8 cellular contexts compared by ENCODE assay signal in the genomic region with DNA sequence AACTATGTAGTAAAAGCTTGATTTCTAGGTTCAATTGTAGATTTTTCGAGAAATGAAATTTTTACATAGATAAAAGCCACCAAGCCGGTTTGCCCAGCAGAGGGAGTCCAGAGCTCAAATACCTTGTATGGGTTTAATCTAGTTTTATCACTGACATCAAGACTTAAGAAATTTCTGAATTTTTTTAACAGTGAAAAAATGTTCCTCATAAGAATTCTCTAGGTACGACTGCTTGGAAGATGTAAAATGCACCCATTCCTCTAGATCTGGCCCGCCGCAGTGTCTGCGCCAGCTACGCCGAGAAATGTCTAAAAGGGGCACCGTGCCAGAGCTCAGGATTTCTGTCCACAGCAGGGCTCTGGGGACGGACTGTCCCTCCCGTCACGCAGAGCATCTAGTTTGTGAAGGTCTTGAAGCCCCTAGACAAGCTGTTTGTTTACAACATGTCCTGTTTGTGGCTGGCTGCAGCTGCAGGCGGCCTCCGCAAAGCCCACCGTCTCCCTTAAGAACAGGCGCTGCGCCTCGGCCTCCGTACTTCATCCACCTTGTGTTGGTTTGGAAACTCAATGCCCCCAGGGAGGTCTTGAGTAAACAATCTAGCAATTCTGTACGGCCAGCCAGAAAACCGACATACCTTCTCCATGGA. TPM values are rescaled to one million over a fixed set of nuclear protein-coding genes. Genes with fewer than 3 reads are reported as not detected.
DNase-seq lines count a peak whose midpoint lies in the region; ATAC-seq, FAIRE-seq and TF ChIP-seq lines count a peak whose summit lies in the region.

No MANE protein-coding gene starts in this region.

- SMC1A ChIA-PET in GM12878 (lab: Charles Lee; ENCODE audit: uncharacterized antibody, unreplicated experiment) = interaction anchor here (1.2 kb wide), 2 partner anchors 41 to 352 kb away, joined by 3 to 4 read pairs; no protein-coding TSS in a partner anchor

- H2AFZ ChIP-seq in GM12878 (ENCODE audit: control insufficient read depth, low read depth, low read length) = no peak overlapping the region

- H3K4me2 ChIP-seq in GM12878 (ENCODE audit: control insufficient read depth, insufficient read depth) = no peak overlapping the region

- H3K27ac ChIP-seq in GM12878 (ENCODE audit: control insufficient read depth, insufficient read depth) (no peak overlapping the region), left lung (no peak overlapping the region)

- TF ChIP-seq POLR2A in GM12878 (IDR thresholded peaks at IDR 0.05; ENCODE audit: low read depth, low read length) (no peak), GM18505 (IDR thresholded peaks at IDR 0.05; ENCODE audit: borderline replicate concordance, extremely low read depth, insufficient read depth, insufficient read length) (no peak)

- H3K4me1 ChIP-seq in GM12878 (ENCODE audit: control insufficient read depth, insufficient read depth, low read length) (no peaks in the 10 kb centered on the region), left lung (no peaks in the 10 kb centered on the region)

- H3K79me2 ChIP-seq in GM12878 (ENCODE audit: control insufficient read depth, insufficient read depth, low read length) = no peaks in the 10 kb centered on the region

- POLR2A ChIA-PET in GM12878 (lab: Charles Lee) = interaction anchor here (0.6 kb wide), 1 partner anchor 16 kb away, joined by 3 read pairs; no protein-coding TSS in a partner anchor

- WGBS in GM12878 (ENCODE audit: insufficient coverage, insufficient replicate concordance, low lambda C conversion rate, missing lambda C conversion rate) = 59% methylated on average over 21 of the region's 21 CpGs

- CTCF ChIA-PET in GM12878 (lab: Yijun Ruan, JAX) = interaction anchor here (1.0 to 1.3 kb wide), 4 partner anchors 22 to 347 kb away, joined by 3 to 6 read pairs (median 4); no protein-coding TSS in a partner anchor

- no peaks in the 10 kb centered on the region; the same call in 1 of the 2 replicates for H4K20me1 ChIP-seq in GM12878 (ENCODE audit: control insufficient read depth, insufficient read depth)

- H3K27me3 ChIP-seq in GM12878 (replicated peaks in 1 of 2; ENCODE audit: control insufficient read depth in 2 of 2, insufficient read depth in 2 of 2, low read length in 1 of 2) = peaks cover 0 to 2% of the 10 kb centered on the region in 2 experiments; a peak in 1 of 4 replicates
- no peaks in the 10 kb centered on the region for H3K27me3 ChIP-seq in left lung

- intact Hi-C loops in GM12878 (cut with micrococcal nuclease; ENCODE audit: unreplicated experiment) (loop anchor here (5.0 kb wide), 1 partner anchor 220 kb away; no protein-coding TSS in a partner anchor), left lung (cut with DNase I) (loop anchor here in 1 of 2 donors (5.0 kb wide), 1 partner anchor 220 kb away; no protein-coding TSS in a partner anchor)

- H3K9me3 ChIP-seq in GM12878 (replicated peaks; ENCODE audit: control insufficient read depth, insufficient read depth, low read length) (no peaks in the 10 kb centered on the region; the same call in 2 of the 3 replicates), left lung (no peaks in the 10 kb centered on the region)

- in situ Hi-C loops in GM12878 (cut with MboI) = no loop called here

- BruUV-seq in GM12878 (replicated peaks; lab: Mats Ljungman, UMichigan) = no TSS peak

- no peak for TF ChIP-seq EP300 in GM12878 (IDR thresholded peaks at IDR 0.05; ENCODE audit: borderline replicate concordance in 1 of 2, control insufficient read depth in 1 of 2, low read depth in 2 of 2, low read length in 2 of 2)

- H3K36me3 ChIP-seq in GM12878 (ENCODE audit: control insufficient read depth in 2 of 2, insufficient read depth in 2 of 2, low read length in 1 of 2) (no peaks in the 10 kb centered on the region), left lung (peaks cover 0 to 99% of the 10 kb centered on the region in 2 donors)

- peak; percentile 12 to 36 (median 30); a peak in 3 of 6 replicates for TF ChIP-seq CTCF in GM12878 (IDR thresholded peaks at IDR 0.05 in 2 of 3, conservative IDR thresholded peaks at IDR 0.05 in 1 of 3; ENCODE audit: control insufficient read depth in 2 of 3, extremely low read depth in 1 of 3, insufficient read depth in 1 of 3, low read depth in 3 of 3, low read length in 3 of 3)
- TF ChIP-seq CTCF in left lung (IDR thresholded peaks at IDR 0.05) = peak; percentile 49 to 68

- H3K9ac ChIP-seq in GM12878 (ENCODE audit: control insufficient read depth, insufficient read depth, low read length) = no peak overlapping the region

- DNase-seq in EH (ENCODE audit: low read depth) (peak; percentile 68), M059J (ENCODE audit: low read depth) (peak; percentile 58), GM12878 (ENCODE audit: low read depth, low spot score) (no peak), left lung (peak in 1 of 2 donors; percentile 59), germinal center (ENCODE audit: low spot score) (no peak), SKM-1 treated with dmso at 0.1 percent for 144 hours (lab: John Stamatoyannopoulos, UW; ENCODE audit: unreplicated experiment) (no peak)

- H3K4me3 ChIP-seq in GM12878 (no peak overlapping the region), left lung (no peak overlapping the region)

- RAD21 ChIA-PET in GM12878 (lab: Charles Lee; ENCODE audit: unreplicated experiment) = interaction anchor here (0.6 to 1.2 kb wide), 3 partner anchors 9 to 353 kb away, joined by 3 to 4 read pairs (median 3); no protein-coding TSS in a partner anchor

- FAIRE-seq in GM12878 (lab: Jason Lieb, UNC) = peak; percentile 73

- peak; percentile 38 for TF ChIP-seq RAD21 in GM12878 (IDR thresholded peaks at IDR 0.05; ENCODE audit: insufficient read depth, low read depth, low read length)

- ATAC-seq in GM12878 = no peak
- peak; percentile 34 for ATAC-seq in left lung
- ATAC-seq in GM18505 (IDR thresholded peaks at IDR 0.05; ENCODE audit: unreplicated experiment) = no peak
- no peak for ATAC-seq in HG03196 (IDR thresholded peaks at IDR 0.05; ENCODE audit: unreplicated experiment)

TF ChIP-seq in GM12878, 131 proteins besides CTCF, POLR2A, EP300 and RAD21:
- peak; percentile 48; the same call in 1 of the 2 replicates for TF ChIP-seq SMC3 (IDR thresholded peaks at IDR 0.05; ENCODE audit: borderline replicate concordance, low read length)
- TF ChIP-seq, protein P1, sequence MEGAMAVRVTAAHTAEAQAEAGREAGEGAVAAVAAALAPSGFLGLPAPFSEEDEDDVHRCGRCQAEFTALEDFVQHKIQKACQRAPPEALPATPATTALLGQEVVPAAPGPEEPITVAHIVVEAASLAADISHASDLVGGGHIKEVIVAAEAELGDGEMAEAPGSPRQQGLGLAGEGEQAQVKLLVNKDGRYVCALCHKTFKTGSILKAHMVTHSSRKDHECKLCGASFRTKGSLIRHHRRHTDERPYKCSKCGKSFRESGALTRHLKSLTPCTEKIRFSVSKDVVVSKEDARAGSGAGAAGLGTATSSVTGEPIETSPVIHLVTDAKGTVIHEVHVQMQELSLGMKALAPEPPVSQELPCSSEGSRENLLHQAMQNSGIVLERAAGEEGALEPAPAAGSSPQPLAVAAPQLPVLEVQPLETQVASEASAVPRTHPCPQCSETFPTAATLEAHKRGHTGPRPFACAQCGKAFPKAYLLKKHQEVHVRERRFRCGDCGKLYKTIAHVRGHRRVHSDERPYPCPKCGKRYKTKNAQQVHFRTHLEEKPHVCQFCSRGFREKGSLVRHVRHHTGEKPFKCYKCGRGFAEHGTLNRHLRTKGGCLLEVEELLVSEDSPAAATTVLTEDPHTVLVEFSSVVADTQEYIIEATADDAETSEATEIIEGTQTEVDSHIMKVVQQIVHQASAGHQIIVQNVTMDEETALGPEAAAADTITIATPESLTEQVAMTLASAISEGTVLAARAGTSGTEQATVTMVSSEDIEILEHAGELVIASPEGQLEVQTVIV (IDR thresholded peaks at IDR 0.05; ENCODE audit: borderline replicate concordance, partially characterized antibody) = no peak

RNA-seq across cellular contexts. Expression of a gene that starts 24.8 kb away (rescaled TPM):
- total RNA-seq in M059J (2014; rRNA removed; shearing (Covaris generic)) = 26.0 and 54.2 TPM in 2 replicates
- 16.7 and 17.8 TPM in 2 replicates for total RNA-seq in GM12878 (2013; cell fraction: nucleolus; rRNA removed)
- 7.4 and 8.1 TPM in 2 replicates for total RNA-seq in GM12878 (2014; rRNA removed)
- 6.1 and 7.2 TPM in 2 replicates for total RNA-seq in GM12878 (2014; rRNA removed; fragmentation: Illumina TruSeq; extraction: Trizol)
- 21.4 and 21.5 TPM in 2 replicates for total RNA-seq in GM12878 (2021)
- 24.7 TPM for polyA plus RNA-seq in GM12878 (2011; ENCODE audit: low read depth)
- polyA plus RNA-seq in GM12878 (2011; rRNA removed) = 15.5 and 16.9 TPM in 2 replicates
- polyA plus RNA-seq in GM12878 (2011; cell fraction: cytosol; rRNA removed) = 8.0 and 13.2 TPM in 2 replicates
- polyA plus RNA-seq in GM12878 (2011; cell fraction: nucleus; rRNA removed) = 7.3 and 8.1 TPM in 2 replicates
- 31.9 and 34.0 TPM in 2 replicates for polyA plus RNA-seq in GM12878 (2012)
- polyA plus RNA-seq in GM12878 (2014; fragmentation: Illumina TruSeq; extraction: Trizol) = 22.0 and 27.1 TPM in 2 replicates
- 10 to 100 TPM in 1 of 2 experiments, 1 to 10 TPM in 1; 9.1 to 11.9 TPM for polyA plus RNA-seq in GM12878 (2014; fragmentation: Nextera tagmentation; extraction: Ambion mirVana)
- 9.4 and 10.3 TPM in 2 replicates for polyA plus RNA-seq in GM12878 (2014; rRNA removed)
- 10 to 100 TPM; 42.7 to 42.8 TPM for polyA plus RNA-seq in GM12878 (2016; fragmentation: Nextera tagmentation; extraction: Ambion mirVana)
- polyA minus RNA-seq in GM12878 (2011; rRNA and poly(A)+ RNA removed) = 7.8 and 9.0 TPM in 2 replicates
- polyA minus RNA-seq in GM12878 (2011; cell fraction: cytosol; rRNA and poly(A)+ RNA removed) = 4.1 and 8.4 TPM in 2 replicates
- 4.4 and 5.6 TPM in 2 replicates for polyA minus RNA-seq in GM12878 (2011; cell fraction: nucleus; rRNA and poly(A)+ RNA removed)
- 10 to 100 TPM; 68.2 to 75.9 TPM for total RNA-seq in left lung

RNA-seq across cellular contexts. Expression of a gene that starts 33.4 kb away (rescaled TPM):
- total RNA-seq in M059J (2014; rRNA removed; shearing (Covaris generic)) = 9.7 and 14.4 TPM in 2 replicates
- 24.8 and 40.0 TPM in 2 replicates for total RNA-seq in GM12878 (2013; cell fraction: nucleolus; rRNA removed)
- 13.9 and 14.6 TPM in 2 replicates for total RNA-seq in GM12878 (2014; rRNA removed)
- total RNA-seq in GM12878 (2014; rRNA removed; fragmentation: Illumina TruSeq; extraction: Trizol) = 7.4 and 8.4 TPM in 2 replicates
- total RNA-seq in GM12878 (2021) = 29.2 and 33.1 TPM in 2 replicates
- polyA plus RNA-seq in GM12878 (2011; ENCODE audit: low read depth) = 8.6 TPM
- polyA plus RNA-seq in GM12878 (2011; rRNA removed) = 9.3 and 14.8 TPM in 2 replicates
- polyA plus RNA-seq in GM12878 (2011; cell fraction: cytosol; rRNA removed) = 11.5 and 13.6 TPM in 2 replicates
- polyA plus RNA-seq in GM12878 (2011; cell fraction: nucleus; rRNA removed) = 42.5 and 42.8 TPM in 2 replicates
- polyA plus RNA-seq in GM12878 (2012) = 18.2 and 20.2 TPM in 2 replicates
- polyA plus RNA-seq in GM12878 (2014; fragmentation: Illumina TruSeq; extraction: Trizol) = 3.6 and 8.6 TPM in 2 replicates
- under 1 TPM; 0.19 to 0.97 TPM for polyA plus RNA-seq in GM12878 (2014; fragmentation: Nextera tagmentation; extraction: Ambion mirVana)
- polyA plus RNA-seq in GM12878 (2014; rRNA removed) = 15.8 and 22.6 TPM in 2 replicates
- polyA plus RNA-seq in GM12878 (2016; fragmentation: Nextera tagmentation; extraction: Ambion mirVana) = 10 to 100 TPM in 1 of 2 experiments, 1 to 10 TPM in 1; 10.0 to 10.7 TPM
- polyA minus RNA-seq in GM12878 (2011; rRNA and poly(A)+ RNA removed) = 15.2 and 22.1 TPM in 2 replicates
- polyA minus RNA-seq in GM12878 (2011; cell fraction: cytosol; rRNA and poly(A)+ RNA removed) = 4.8 and 7.2 TPM in 2 replicates
- polyA minus RNA-seq in GM12878 (2011; cell fraction: nucleus; rRNA and poly(A)+ RNA removed) = 15.7 and 23.9 TPM in 2 replicates
- total RNA-seq in left lung = 10 to 100 TPM; 21.0 to 21.9 TPM

Comparison
In these comparisons a context has a peak if more than half of its experiments do, and no peak if none do; other contexts are left out.
1. DNase-seq: peak in EH (single experiment) and M059J (single experiment); none in GM12878 (single experiment), germinal center (single experiment) and SKM-1 treated with dmso at 0.1 percent for 144 hours (single experiment).